8 cellular contexts compared by ENCODE assay signal in genomic region chr3:50610992-50611463, GRCh38. TPM values are rescaled to one million over a fixed set of nuclear protein-coding genes. Genes with fewer than 3 reads are reported as not detected.
DNase-seq lines count a peak whose midpoint lies in the region; ATAC-seq and TF ChIP-seq lines count a peak whose summit lies in the region.

No MANE protein-coding gene starts in this region.

- H3K27me3 ChIP-seq in GM06990 (replicated peaks; ENCODE audit: control insufficient read depth, insufficient read depth, low read length) (no peaks in the 10 kb centered on the region), psoas muscle (ENCODE audit: insufficient read depth in 3 of 3, low read length in 2 of 3) (no peaks in the 10 kb centered on the region)

- peaks cover 2% of the 10 kb centered on the region; the same call in 1 of the 2 replicates for H3K36me3 ChIP-seq in GM06990 (ENCODE audit: control insufficient read depth, insufficient read depth, low read length)
- H3K36me3 ChIP-seq in psoas muscle (ENCODE audit: insufficient read depth in 1 of 2, low read depth in 1 of 2), result peaks cover 11 to 25% of the 10 kb centered on the region in 2 donors

- H3K36me3 Mint-ChIP-seq in T-cell, result peaks cover 51% of the 10 kb centered on the region

- no peaks in the 10 kb centered on the region for H3K27me3 Mint-ChIP-seq in T-cell

- peaks cover 73 to 79% (median 76%) of the 10 kb centered on the region in 3 donors for H3K4me1 Mint-ChIP-seq in T-cell

- ATAC-seq in T-cell (replicated peaks in 1 of 4) (no peak), psoas muscle (no peak), HG02973 (IDR thresholded peaks at IDR 0.05; ENCODE audit: unreplicated experiment) (no peak), HG03469 (IDR thresholded peaks at IDR 0.05; ENCODE audit: unreplicated experiment) (no peak), left colon (no peak)

- POLR2A ChIA-PET in T-cell (lab: Charles Lee), result interaction anchor here in 1 of 2 donors (0.6 to 1.2 kb wide), 4 partner anchors 41 to 797 kb away, joined by 3 read pairs; partner anchors contain the start of gene HEMK1

- TF ChIP-seq CTCF in GM06990 (IDR thresholded peaks at IDR 0.05; ENCODE audit: insufficient read depth, low read length, poor library complexity, severe bottlenecking) (no peak), fibroblast of the aortic adventitia (IDR thresholded peaks at IDR 0.05; ENCODE audit: insufficient read depth, low read length) (no peak), psoas muscle (IDR thresholded peaks at IDR 0.05) (no peak)

- H3K9me3 ChIP-seq in psoas muscle, result no peaks in the 10 kb centered on the region

- intact Hi-C loops in psoas muscle (cut with DNase I) (loop anchor here in 1 of 2 donors (5.0 to 10.0 kb wide), 2 partner anchors 94 to 774 kb away; partner anchors contain the start of gene MANF), left colon (cut with DNase I, micrococcal nuclease) (loop anchor here in 1 of 2 donors (5.0 kb wide), 1 partner anchor 39 kb away; no protein-coding TSS in a partner anchor)

- no peaks in the 10 kb centered on the region for H3K9me3 Mint-ChIP-seq in T-cell

- DNase-seq in GM06990 (ENCODE audit: extremely low read depth, insufficient read length) (no peak), T-cell (no peak), fibroblast of the aortic adventitia (ENCODE audit: low read depth) (no peak), psoas muscle (no peak), left colon (no peak), medulla oblongata (ENCODE audit: extremely low spot score) (no peak)

- H3K27ac ChIP-seq in psoas muscle, result peak overlapping the region; percentile 91

- CTCF ChIA-PET in T-cell (lab: Charles Lee), result interaction anchor here (0.8 to 7.8 kb wide), 15 partner anchors 13 to 273 kb away, joined by 3 to 139 read pairs (median 7); partner anchors contain the start of genes C3orf18 (in 2 of the 2), HEMK1 (in 2 of the 2), CYB561D2 (in 1 of the 2) and NPRL2 (in 1 of the 2)

- H3K4me1 ChIP-seq in psoas muscle, result peaks cover 58% of the 10 kb centered on the region

- peak overlapping the region; percentile 80 to 96 (median 93) for H3K4me3 Mint-ChIP-seq in T-cell

- 5 to 9% (median 6%) methylated on average over 10 of the region's 10 CpGs for WGBS in psoas muscle, 3 donors

- peak overlapping the region; percentile 99 to 100 for H3K27ac Mint-ChIP-seq in T-cell

- H3K4me3 ChIP-seq in GM06990 (replicated peaks; ENCODE audit: low read depth, low read length) (peak overlapping the region; percentile 71), fibroblast of the aortic adventitia (ENCODE audit: low read depth, low read length) (peak overlapping the region; percentile 85), psoas muscle (peak overlapping the region; percentile 89)

RNA-seq across cellular contexts. Expression of gene CISH, which starts 0.5 kb away (rescaled TPM):
- total RNA-seq in T-cell (100 to 1,000 TPM in 3 of 5 donors, 10 to 100 TPM in 2; 37.4 to 217 (median 190) TPM), fibroblast of the aortic adventitia (ENCODE audit: low replicate concordance) (0.98 and 1.4 TPM in 2 replicates), psoas muscle (10 to 100 TPM; 16.9 to 75.1 (median 50.4) TPM), left colon (10 to 100 TPM; 14.4 to 19.9 TPM)
- polyA plus RNA-seq in psoas muscle, result 10 to 100 TPM; 12.8 to 36.5 (median 18.5) TPM

RNA-seq across cellular contexts. Expression of gene MAPKAPK3, which starts 5.9 kb away (rescaled TPM):
- 10 to 100 TPM; 35.1 to 66.6 (median 53.0) TPM for total RNA-seq in T-cell
- 16.0 and 55.2 TPM in 2 replicates for total RNA-seq in fibroblast of the aortic adventitia (ENCODE audit: low replicate concordance)
- 100 to 1,000 TPM in 3 of 4 donors, 10 to 100 TPM in 1; 88.2 to 277 (median 187) TPM for total RNA-seq in psoas muscle
- 100 to 1,000 TPM; 213 to 409 (median 328) TPM for polyA plus RNA-seq in psoas muscle
- total RNA-seq in left colon, result 10 to 100 TPM; 31.7 to 33.6 TPM

RNA-seq across cellular contexts. Expression of gene HEMK1, which starts 41.7 kb away (rescaled TPM):
- total RNA-seq in T-cell (10 to 100 TPM; 35.5 to 66.6 (median 42.0) TPM), fibroblast of the aortic adventitia (ENCODE audit: low replicate concordance) (5.0 and 14.4 TPM in 2 replicates), psoas muscle (10 to 100 TPM in 2 of 4 donors, 1 to 10 TPM in 2; 6.1 to 16.2 (median 9.3) TPM), left colon (10 to 100 TPM; 21.9 to 24.8 TPM)
- 10 to 100 TPM in 1 of 3 donors, 1 to 10 TPM in 2; 6.4 to 12.8 (median 10.0) TPM for polyA plus RNA-seq in psoas muscle

RNA-seq across cellular contexts. Expression of gene C3orf18, which starts 43.5 kb away (rescaled TPM):
- total RNA-seq in T-cell, result 10 to 100 TPM; 15.3 to 24.7 (median 19.5) TPM
- 13.3 and 16.4 TPM in 2 replicates for total RNA-seq in fibroblast of the aortic adventitia (ENCODE audit: low replicate concordance)
- total RNA-seq in psoas muscle, result 10 to 100 TPM in 3 of 4 donors, 1 to 10 TPM in 1; 7.3 to 30.1 (median 15.2) TPM
- 10 to 100 TPM; 14.0 to 26.3 (median 18.8) TPM for polyA plus RNA-seq in psoas muscle
- 1 to 10 TPM; 2.1 to 2.8 TPM for total RNA-seq in left colon
